Comparison of ENCODE assay signal across 1 cellular context in the genomic region with DNA sequence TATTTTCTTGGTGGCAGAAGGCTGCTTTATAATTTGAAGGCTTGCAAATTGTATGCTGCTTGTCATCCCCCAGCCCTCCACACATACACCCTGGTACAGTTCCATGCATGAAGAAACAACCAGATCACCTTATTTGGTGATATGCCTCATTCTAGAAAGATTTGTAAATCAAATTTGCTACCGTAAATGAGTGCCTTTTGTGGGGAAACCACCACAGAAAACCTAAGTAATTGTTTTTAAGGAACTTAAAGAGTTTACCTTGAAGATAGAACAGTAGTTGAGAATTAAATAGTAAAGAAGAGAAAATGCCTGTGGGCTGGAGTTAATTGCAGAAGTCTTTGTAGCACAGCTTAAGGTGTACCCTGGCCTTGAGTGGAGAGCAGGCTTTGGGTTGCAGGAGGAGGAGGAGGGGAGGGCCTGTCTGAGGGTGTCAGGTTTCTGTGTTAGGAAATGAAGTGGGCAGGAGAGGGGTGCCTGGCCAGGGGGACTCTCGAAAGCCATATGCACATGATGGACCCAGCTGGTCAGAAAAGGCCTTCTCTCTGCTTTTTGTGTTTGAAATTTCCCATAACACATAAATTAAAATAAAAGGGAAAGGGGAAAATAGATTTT.
TF ChIP-seq lines count a peak whose summit lies in the region.

No MANE protein-coding gene starts in this region.

TF ChIP-seq in SK-N-SH treated with all-trans-retinoic acid at 6 μM for 48 hours, 23 proteins besides CTCF, POLR2A, EP300 and RAD21 (continued from another document):
- TF ChIP-seq, protein P1, sequence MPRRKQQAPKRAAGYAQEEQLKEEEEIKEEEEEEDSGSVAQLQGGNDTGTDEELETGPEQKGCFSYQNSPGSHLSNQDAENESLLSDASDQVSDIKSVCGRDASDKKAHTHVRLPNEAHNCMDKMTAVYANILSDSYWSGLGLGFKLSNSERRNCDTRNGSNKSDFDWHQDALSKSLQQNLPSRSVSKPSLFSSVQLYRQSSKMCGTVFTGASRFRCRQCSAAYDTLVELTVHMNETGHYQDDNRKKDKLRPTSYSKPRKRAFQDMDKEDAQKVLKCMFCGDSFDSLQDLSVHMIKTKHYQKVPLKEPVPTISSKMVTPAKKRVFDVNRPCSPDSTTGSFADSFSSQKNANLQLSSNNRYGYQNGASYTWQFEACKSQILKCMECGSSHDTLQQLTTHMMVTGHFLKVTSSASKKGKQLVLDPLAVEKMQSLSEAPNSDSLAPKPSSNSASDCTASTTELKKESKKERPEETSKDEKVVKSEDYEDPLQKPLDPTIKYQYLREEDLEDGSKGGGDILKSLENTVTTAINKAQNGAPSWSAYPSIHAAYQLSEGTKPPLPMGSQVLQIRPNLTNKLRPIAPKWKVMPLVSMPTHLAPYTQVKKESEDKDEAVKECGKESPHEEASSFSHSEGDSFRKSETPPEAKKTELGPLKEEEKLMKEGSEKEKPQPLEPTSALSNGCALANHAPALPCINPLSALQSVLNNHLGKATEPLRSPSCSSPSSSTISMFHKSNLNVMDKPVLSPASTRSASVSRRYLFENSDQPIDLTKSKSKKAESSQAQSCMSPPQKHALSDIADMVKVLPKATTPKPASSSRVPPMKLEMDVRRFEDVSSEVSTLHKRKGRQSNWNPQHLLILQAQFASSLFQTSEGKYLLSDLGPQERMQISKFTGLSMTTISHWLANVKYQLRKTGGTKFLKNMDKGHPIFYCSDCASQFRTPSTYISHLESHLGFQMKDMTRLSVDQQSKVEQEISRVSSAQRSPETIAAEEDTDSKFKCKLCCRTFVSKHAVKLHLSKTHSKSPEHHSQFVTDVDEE (CRISPR knock-in tag; IDR thresholded peaks at IDR 0.05), result no peak
- TF ChIP-seq ZNF565 (CRISPR knock-in tag; conservative IDR thresholded peaks at IDR 0.05; ENCODE audit: low read depth) (no peak), GLIS3 (CRISPR knock-in tag; IDR thresholded peaks at IDR 0.05) (no peak), ZFP30 (CRISPR knock-in tag; IDR thresholded peaks at IDR 0.05) (no peak), TOX (CRISPR knock-in tag; IDR thresholded peaks at IDR 0.05; ENCODE audit: borderline replicate concordance) (no peak), BACH2 (CRISPR knock-in tag; IDR thresholded peaks at IDR 0.05; ENCODE audit: borderline replicate concordance) (no peak), ZC3H10 (CRISPR knock-in tag; IDR thresholded peaks at IDR 0.05) (no peak)
- TF ChIP-seq, protein P2, sequence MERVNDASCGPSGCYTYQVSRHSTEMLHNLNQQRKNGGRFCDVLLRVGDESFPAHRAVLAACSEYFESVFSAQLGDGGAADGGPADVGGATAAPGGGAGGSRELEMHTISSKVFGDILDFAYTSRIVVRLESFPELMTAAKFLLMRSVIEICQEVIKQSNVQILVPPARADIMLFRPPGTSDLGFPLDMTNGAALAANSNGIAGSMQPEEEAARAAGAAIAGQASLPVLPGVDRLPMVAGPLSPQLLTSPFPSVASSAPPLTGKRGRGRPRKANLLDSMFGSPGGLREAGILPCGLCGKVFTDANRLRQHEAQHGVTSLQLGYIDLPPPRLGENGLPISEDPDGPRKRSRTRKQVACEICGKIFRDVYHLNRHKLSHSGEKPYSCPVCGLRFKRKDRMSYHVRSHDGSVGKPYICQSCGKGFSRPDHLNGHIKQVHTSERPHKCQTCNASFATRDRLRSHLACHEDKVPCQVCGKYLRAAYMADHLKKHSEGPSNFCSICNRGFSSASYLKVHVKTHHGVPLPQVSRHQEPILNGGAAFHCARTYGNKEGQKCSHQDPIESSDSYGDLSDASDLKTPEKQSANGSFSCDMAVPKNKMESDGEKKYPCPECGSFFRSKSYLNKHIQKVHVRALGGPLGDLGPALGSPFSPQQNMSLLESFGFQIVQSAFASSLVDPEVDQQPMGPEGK (CRISPR knock-in tag; IDR thresholded peaks at IDR 0.05; ENCODE audit: borderline replicate concordance), result no peak
TF ChIP-seq in SK-N-SH treated with all-trans-retinoic acid at 6 μM for 48 hours: peak in this region for 0.
